Comparison of ENCODE assay signal across 8 cellular contexts in the genomic region with DNA sequence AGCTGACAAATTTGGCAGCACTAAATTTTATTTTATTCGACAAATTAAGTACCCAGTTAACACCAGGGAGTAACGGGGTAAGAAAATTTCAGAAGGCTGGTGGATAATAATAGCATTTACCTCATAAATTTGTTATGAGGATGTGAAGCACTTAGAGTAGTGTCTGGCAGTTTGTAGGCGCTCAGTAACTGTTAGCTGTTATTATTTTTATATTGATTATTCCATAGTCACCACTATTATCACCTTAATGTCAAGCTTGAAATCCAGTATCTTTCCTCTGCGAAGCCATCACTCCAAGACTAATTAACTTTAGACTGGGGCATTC. TPM values are rescaled to one million over a fixed set of nuclear protein-coding genes. Genes with fewer than 3 reads are reported as not detected.
DNase-seq lines count a peak whose midpoint lies in the region; ATAC-seq and TF ChIP-seq lines count a peak whose summit lies in the region.

No MANE protein-coding gene starts in this region.

- TF ChIP-seq CTCF in mammary epithelial cell (conservative IDR thresholded peaks at IDR 0.05 in 1 of 2, IDR thresholded peaks at IDR 0.05 in 1 of 2; ENCODE audit: extremely low read depth in 1 of 2, insufficient read depth in 1 of 2, low read depth in 1 of 2, low read length in 2 of 2) (no peak), mucosa of descending colon (IDR thresholded peaks at IDR 0.05) (no peak)

- intact Hi-C loops in mammary epithelial cell (cut with micrococcal nuclease), result loop anchor here (1.0 to 5.0 kb wide), 4 partner anchors 32 to 222 kb away; no protein-coding TSS in a partner anchor
- intact Hi-C loops in mucosa of descending colon (cut with DNase I, micrococcal nuclease), result loop anchor here (10.0 kb wide), 1 partner anchor 105 kb away; no protein-coding TSS in a partner anchor

- peak; percentile 24 for ATAC-seq in GM18867 (IDR thresholded peaks at IDR 0.05; ENCODE audit: unreplicated experiment)
- peak; percentile 9 for ATAC-seq in HG03432 (IDR thresholded peaks at IDR 0.05; ENCODE audit: unreplicated experiment)
- ATAC-seq in mucosa of descending colon, result no peak
- ATAC-seq in GM19035 (IDR thresholded peaks at IDR 0.05; ENCODE audit: unreplicated experiment), result no peak

- 25% methylated on average over 4 of the region's 4 CpGs for WGBS in mammary epithelial cell (ENCODE audit: low coverage, missing lambda C conversion rate)

- peaks cover 42% of the 10 kb centered on the region for H3K79me2 ChIP-seq in mammary epithelial cell (ENCODE audit: insufficient read depth, low read length)

- no peak for DNase-seq in mammary epithelial cell
- no peak for DNase-seq in mucosa of descending colon
- DNase-seq in NCI-H146 (lab: John Stamatoyannopoulos, UW), result no peak
- no peak for DNase-seq in UCSD-AML1 (lab: John Stamatoyannopoulos, UW; ENCODE audit: unreplicated experiment)
- DNase-seq in T-helper 9 cell, result no peak

- dilution Hi-C loops in mammary epithelial cell (cut with HindIII; ENCODE audit: low sequenced_read_pairs), result no loop called here

- H4K20me1 ChIP-seq in mammary epithelial cell (ENCODE audit: insufficient read depth, low read length), result no peaks in the 10 kb centered on the region

- H3K27me3 ChIP-seq in mammary epithelial cell (ENCODE audit: insufficient read depth, low read length), result no peaks in the 10 kb centered on the region

- H3K4me1 ChIP-seq in mammary epithelial cell (ENCODE audit: insufficient read depth, low read length), result peaks cover 6% of the 10 kb centered on the region
- H3K4me1 ChIP-seq in mucosa of descending colon (ENCODE audit: low read depth), result no peaks in the 10 kb centered on the region

- no peaks in the 10 kb centered on the region for H3K9me3 ChIP-seq in mammary epithelial cell (replicated peaks; ENCODE audit: insufficient read depth, low read length)
- H3K9me3 ChIP-seq in mucosa of descending colon, result no peaks in the 10 kb centered on the region

- CTCF ChIA-PET in mammary epithelial cell (lab: Charles Lee; ENCODE audit: low non-redundant PET), result no interaction called here

- no peaks in the 10 kb centered on the region for H3K36me3 ChIP-seq in mammary epithelial cell (ENCODE audit: insufficient read depth, low read length)
- no peaks in the 10 kb centered on the region for H3K36me3 ChIP-seq in mucosa of descending colon (ENCODE audit: low read depth)

- TSS peak; percentile 88 for BruUV-seq in mammary epithelial cell (replicated peaks; lab: Mats Ljungman, UMichigan)

- in situ Hi-C loops in mammary epithelial cell (cut with MboI; ENCODE audit: low sequenced_read_pairs in 2 of 2), result loop anchor here in 1 of 2 donors (10.0 kb wide), 1 partner anchor 105 kb away; no protein-coding TSS in a partner anchor

- H3K4me2 ChIP-seq in mammary epithelial cell (ENCODE audit: insufficient read depth, low read depth, low read length), result peak overlapping the region; percentile 78

- H3K9ac ChIP-seq in mammary epithelial cell (ENCODE audit: insufficient read depth, low read length), result peak overlapping the region; percentile 88

- H3K27ac ChIP-seq in mammary epithelial cell (ENCODE audit: insufficient read depth, low read depth, low read length), result peak overlapping the region; percentile 72

- H2AFZ ChIP-seq in mammary epithelial cell (ENCODE audit: low read depth, low read length), result peak overlapping the region; percentile 99

- H3K4me3 ChIP-seq in mammary epithelial cell (replicated peaks in 1 of 3; ENCODE audit: insufficient read depth in 1 of 3, low read depth in 2 of 3, low read length in 3 of 3) (peak overlapping the region; percentile 68 to 93 (median 87)), mucosa of descending colon (peak overlapping the region; percentile 64)

RNA-seq across cellular contexts. Expression of a gene that starts 0.6 kb away (rescaled TPM):
- 10 to 100 TPM; 34.8 to 51.6 TPM for total RNA-seq in mammary epithelial cell
- polyA plus RNA-seq in mammary epithelial cell, result 25.9 TPM
- 16.5 TPM for polyA minus RNA-seq in mammary epithelial cell
- 10 to 100 TPM; 35.1 to 42.1 (median 38.8) TPM for total RNA-seq in mucosa of descending colon

RNA-seq across cellular contexts. Expression of a gene that starts 28.6 kb away (rescaled TPM):
- 10 to 100 TPM; 24.7 to 37.3 TPM for total RNA-seq in mammary epithelial cell
- 44.4 TPM for polyA plus RNA-seq in mammary epithelial cell
- 83.4 TPM for polyA minus RNA-seq in mammary epithelial cell
- 10 to 100 TPM in 2 of 3 donors, 1 to 10 TPM in 1; 8.1 to 55.4 (median 12.9) TPM for total RNA-seq in mucosa of descending colon

Comparison
In these comparisons a context has a peak if more than half of its experiments do, and no peak if none do; other contexts are left out.
1. ATAC-seq: peak in GM18867 (single experiment) and HG03432 (single experiment); none in mucosa of descending colon (single experiment) and GM19035 (single experiment).